In the genomic region with DNA sequence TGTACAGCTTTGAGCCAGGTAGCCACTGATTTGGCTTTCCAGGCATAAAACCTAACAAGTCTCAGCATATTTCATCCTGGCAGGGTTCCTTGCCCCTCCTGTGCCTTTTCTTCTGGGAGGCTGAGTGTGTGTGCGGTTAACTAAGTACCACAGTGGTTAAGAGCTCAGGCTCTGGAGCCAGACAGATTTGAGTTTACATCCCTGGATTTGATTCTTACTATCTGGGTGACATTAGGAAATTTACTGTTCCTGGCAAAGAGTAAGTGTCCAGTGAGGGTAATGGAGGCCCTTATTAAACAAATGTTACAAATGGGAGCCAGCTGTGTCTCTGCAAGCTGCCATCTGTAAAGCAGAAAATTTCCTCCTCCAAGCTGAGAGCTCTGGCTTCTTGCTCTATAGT, we compare ENCODE assay signal across 18 cellular contexts. TPM values are rescaled to one million over a fixed set of nuclear protein-coding genes. Genes with fewer than 3 reads are reported as not detected.
A peak's percentile ranks its signal among the peaks of the same experiment; 100 is the strongest.
DNase-seq lines count a peak whose midpoint lies in the region; ATAC-seq, FAIRE-seq and TF ChIP-seq lines count a peak whose summit lies in the region.
"Had no signal": no experiment of that assay in that cellular context is flagged by ENCODE, and none has a peak within 500 bp of the region (broad histone marks: within the 10 kb centered on the region; RNA-seq: fewer than 3 reads in every experiment).

No MANE protein-coding gene starts in this region.

- DNase-seq in M059J (ENCODE audit: low read depth) (peak; percentile 48), NCI-H524 treated with DMSO at 0.1 percent for 48 hours (lab: John Stamatoyannopoulos, UW) (peak; percentile 65), pancreas (no peak), left ventricle myocardium inferior (no peak), globus pallidus (ENCODE audit: low spot score) (no peak)
- no peak for DNase-seq in activated CD4-positive, alpha-beta T cell treated with anti-CD3 and anti-CD28 coated beads for 4 hours
- DNase-seq: activated CD4-positive, alpha-beta T cell treated with anti-CD3 and anti-CD28 coated beads for 1 hour; AML-193; endodermal cell; HFFc6; kidney glomerular epithelial cell; naive B cell; NCI-H510A treated with DMSO at 0.1 percent for 48 hours; psoas muscle; RPMI8226; T-helper 17 cell had no signal

- ATAC-seq in pancreas (peak in 3 of 4 donors; percentile 27 to 31 (median 30)), GM19351 (IDR thresholded peaks at IDR 0.05; ENCODE audit: unreplicated experiment) (no peak)
- ATAC-seq: psoas muscle, T-helper 17 cell had no signal

- intact Hi-C loops in pancreas (cut with DNase I), result loop anchor here in 1 of 3 donors (10.0 kb wide), 1 partner anchor 57 kb away; no protein-coding TSS in a partner anchor
- intact Hi-C loops in left ventricle myocardium inferior (cut with micrococcal nuclease), result no loop called here

- H3K27me3 ChIP-seq in endocrine pancreas (ENCODE audit: control insufficient read depth, insufficient read depth, low read length) (no peaks in the 10 kb centered on the region), pancreas (no peaks in the 10 kb centered on the region), left ventricle myocardium inferior (ENCODE audit: low read depth) (no peaks in the 10 kb centered on the region)

- H3K9ac ChIP-seq in endocrine pancreas (ENCODE audit: control insufficient read depth, insufficient read depth, low read length), result peak overlapping the region; percentile 51

- H3K4me1 ChIP-seq in endocrine pancreas (ENCODE audit: control insufficient read depth, insufficient read depth, low read length) (peaks cover 11% of the 10 kb centered on the region), pancreas (peaks cover 1 to 40% (median 32%) of the 10 kb centered on the region in 3 donors), left ventricle myocardium inferior (no peaks in the 10 kb centered on the region)
- H3K4me1 ChIP-seq: psoas muscle had no signal

- no peaks in the 10 kb centered on the region for H3K9me3 ChIP-seq in endocrine pancreas (ENCODE audit: control insufficient read depth, low read length)
- H3K9me3 ChIP-seq in pancreas, result no peaks in the 10 kb centered on the region
- no peaks in the 10 kb centered on the region for H3K9me3 ChIP-seq in left ventricle myocardium inferior (replicated peaks)
- H3K9me3 ChIP-seq: psoas muscle had no signal

- H3K36me3 ChIP-seq in endocrine pancreas (ENCODE audit: control insufficient read depth, insufficient read depth, low read length) (no peaks in the 10 kb centered on the region), pancreas (no peaks in the 10 kb centered on the region), left ventricle myocardium inferior (no peaks in the 10 kb centered on the region)

- TF ChIP-seq CTCF in pancreas (IDR thresholded peaks at IDR 0.05), result no peak
- TF ChIP-seq CTCF in left ventricle myocardium inferior (IDR thresholded peaks at IDR 0.05; ENCODE audit: borderline replicate concordance), result no peak

- 86% methylated on average over 1 of the region's 1 CpG for WGBS in pancreas, 2 donors

- H3K4me3 ChIP-seq in endocrine pancreas (ENCODE audit: control insufficient read depth, insufficient read depth, low read length), result peak overlapping the region; percentile 5
- H3K4me3 ChIP-seq in pancreas, result no peak overlapping the region
- no peak overlapping the region for H3K4me3 ChIP-seq in left ventricle myocardium inferior
- H3K4me3 ChIP-seq: psoas muscle had no signal

- H3K27ac ChIP-seq in pancreas (peak overlapping the region in 1 of 4 donors; percentile 51), left ventricle myocardium inferior (replicated peaks) (no peak overlapping the region)
- H3K27ac ChIP-seq: psoas muscle had no signal

- FAIRE-seq in pancreas (lab: Jason Lieb, UNC), result no peak

RNA-seq across cellular contexts. Expression of gene COBLL1, which starts 6.3 kb away (rescaled TPM):
- 12.5 and 15.6 TPM in 2 replicates for total RNA-seq in M059J (2014; rRNA removed; shearing (Covaris generic))
- 10 to 100 TPM; 45.2 to 74.5 (median 63.0) TPM for total RNA-seq in pancreas
- polyA plus RNA-seq in pancreas, result 10 to 100 TPM; 18.0 to 18.6 TPM
- 15.3 TPM for total RNA-seq in left ventricle myocardium inferior

Comparison
In these comparisons a context has a peak if more than half of its experiments do, and no peak if none do; other contexts are left out.
1. DNase-seq: peak in M059J (single experiment) and NCI-H524 treated with DMSO at 0.1 percent for 48 hours (single experiment); none in pancreas (0 of 6), left ventricle myocardium inferior (single experiment), activated CD4-positive, alpha-beta T cell treated with anti-CD3 and anti-CD28 coated beads for 4 hours (0 of 2) and globus pallidus (single experiment).